In the genomic region with DNA sequence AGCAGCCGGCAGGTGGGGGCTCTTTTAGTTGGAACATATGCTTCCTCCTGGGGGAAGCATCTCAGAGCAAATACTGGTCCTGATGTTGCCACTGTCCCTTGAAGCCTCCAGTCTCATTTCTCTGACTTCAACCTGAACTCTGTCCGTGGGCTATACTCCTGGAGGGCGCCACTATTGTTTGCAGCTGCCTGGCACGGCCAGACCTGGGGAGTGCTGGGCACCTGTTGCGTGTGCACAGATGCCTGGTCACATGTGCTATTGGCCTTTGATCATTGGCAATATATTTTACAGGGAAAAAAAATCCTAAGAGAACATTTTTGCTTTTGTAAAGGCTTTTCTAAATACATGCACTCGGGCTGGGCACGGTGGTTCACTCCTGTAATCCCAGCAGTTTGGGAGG, we compare ENCODE assay signal across 37 cellular contexts. TPM values are rescaled to one million over a fixed set of nuclear protein-coding genes. Genes with fewer than 3 reads are reported as not detected.
"Had no signal": no experiment of that assay in that cellular context is flagged by ENCODE, and none has a peak within 500 bp of the region (broad histone marks: within the 10 kb centered on the region; RNA-seq: fewer than 3 reads in every experiment).

No MANE protein-coding gene starts in this region.

- H3K9me3 ChIP-seq: body of pancreas, breast epithelium had no signal

- DNase-seq: activated B cell treated with CpG ODN at 0.5 μM for 24 hours; activated CD4-positive, alpha-beta memory T cell treated with anti-CD3 and anti-CD28 coated beads for 36 hours; activated CD4-positive, alpha-beta T cell treated with anti-CD3 and anti-CD28 coated beads for 4 hours; activated CD4-positive, alpha-beta T cell treated with anti-CD3 and anti-CD28 coated beads, Interleukin-2, amount 10 ng/mL, durations not matched to agents 24 days and 14 days; activated CD4-positive, alpha-beta T cell treated with anti-CD3 and anti-CD28 coated beads, Interleukin-2, amount 50 U/mL, for 1 hour; activated CD4-positive, alpha-beta T cell treated with anti-CD3 and anti-CD28 coated beads, Interleukin-2, amount 50 U/mL, for 4 hours; activated CD4-positive, CD25-positive, alpha-beta regulatory T cell treated with anti-CD3 and anti-CD28 coated beads, Interleukin-2, amount 50 U/mL, for 72 hours; activated CD8-positive, alpha-beta memory T cell treated with anti-CD3 and anti-CD28 coated beads, Interleukin-2, amount 50 U/mL, for 4 hours; activated CD8-positive, alpha-beta T cell treated with anti-CD3 and anti-CD28 coated beads for 36 hours; activated effector memory CD4-positive, alpha-beta T cell treated with anti-CD3 and anti-CD28 coated beads, Interleukin-2, amount 50 U/mL, for 16 hours; activated gamma-delta T cell treated with Interleukin-2 at 50 U/mL for 16 hours; activated naive CD4-positive, alpha-beta T cell; activated naive CD4-positive, alpha-beta T cell treated with anti-CD3 and anti-CD28 coated beads for 36 hours; activated naive CD4-positive, alpha-beta T cell treated with anti-CD3 and anti-CD28 coated beads, Interleukin-2, amount 50 U/mL, for 16 hours; activated naive CD8-positive, alpha-beta T cell treated with anti-CD3 and anti-CD28 coated beads for 36 hours; activated T-cell treated with anti-CD3 and anti-CD28 coated beads for 4 hours; activated T-cell treated with anti-CD3 and anti-CD28 coated beads, Interleukin-2, amount 50 U/mL, for 1 hour; activated T-cell treated with anti-CD3 and anti-CD28 coated beads, Interleukin-2, amount 50 U/mL, for 4 hours; activated T-cell treated with anti-CD3 and anti-CD28 coated beads, Interleukin-2, amount 50 U/mL, for 72 hours; adrenal gland; amniotic stem cell; aorta; body of pancreas; brain microvascular endothelial cell; central memory CD4-positive, alpha-beta T cell; T-helper 1 cell; T-helper 2 cell; T-helper 9 cell had no signal

- ATAC-seq: activated CD8-positive, alpha-beta T cell treated with anti-CD3 and anti-CD28 coated beads for 36 hours; activated naive CD4-positive, alpha-beta T cell treated with anti-CD3 and anti-CD28 coated beads, Interleukin-2, amount 50 U/mL, for 72 hours; activated T-cell treated with anti-CD3 and anti-CD28 coated beads, Interleukin-2, amount 50 U/mL, for 4 hours; activated T-cell treated with anti-CD3 and anti-CD28 coated beads, Interleukin-2, amount 50 U/mL, for 72 hours; activated T-helper 17 cell treated with anti-CD3 and anti-CD28 coated beads, Interleukin-2, amount 50 U/mL, for 72 hours; body of pancreas had no signal

- H3K4me3 ChIP-seq: adrenal gland, body of pancreas, breast epithelium had no signal

- H3K36me3 ChIP-seq: adrenal gland, brain microvascular endothelial cell, breast epithelium had no signal

- H3K4me1 ChIP-seq: adrenal gland, body of pancreas, breast epithelium had no signal

- H3K27ac ChIP-seq: adrenal gland, body of pancreas, brain microvascular endothelial cell, breast epithelium, VCaP had no signal

- H3K27me3 ChIP-seq: adrenal gland, body of pancreas, brain microvascular endothelial cell, breast epithelium had no signal

- FAIRE-seq: astrocyte, TTC549 had no signal

RNA-seq across cellular contexts. Expression of a gene that starts 18.2 kb away (rescaled TPM):
- total RNA-seq: activated B cell treated with CpG ODN at 0.5 μM for 24 hours; activated CD4-positive, alpha-beta memory T cell treated with anti-CD3 and anti-CD28 coated beads for 36 hours; activated CD4-positive, alpha-beta T cell treated with anti-CD3 and anti-CD28 coated beads, Interleukin-2, amount 10 ng/mL, durations not matched to agents 24 days and 14 days; activated CD8-positive, alpha-beta memory T cell treated with anti-CD3 and anti-CD28 coated beads for 36 hours; activated CD8-positive, alpha-beta T cell treated with anti-CD3 and anti-CD28 coated beads for 36 hours; activated naive CD4-positive, alpha-beta T cell treated with anti-CD3 and anti-CD28 coated beads for 36 hours; activated naive CD4-positive, alpha-beta T cell treated with anti-CD3 and anti-CD28 coated beads, Interleukin-2, amount 50 U/mL, for 72 hours; activated naive CD8-positive, alpha-beta T cell treated with anti-CD3 and anti-CD28 coated beads for 36 hours; activated T-cell treated with anti-CD3 and anti-CD28 coated beads, Interleukin-2, amount 50 U/mL, for 4 hours; activated T-cell treated with anti-CD3 and anti-CD28 coated beads, Interleukin-2, amount 50 U/mL, for 72 hours; activated T-helper 1 cell treated with anti-CD3 and anti-CD28 coated beads, Interleukin-12 subunit alpha, Interleukin-12 subunit beta, Interleukin-2, Interleukin-4 antibody, amounts not matched to agents 30 ng/mL and 10 ng/mL and 1 ng/mL, durations not matched to agents 14 hours and 24 hours and 36 hours; activated T-helper 17 cell treated with anti-CD3 and anti-CD28 coated beads, Interleukin-2, amount 50 U/mL, for 72 hours; adrenal gland; aorta; astrocyte; body of pancreas; breast epithelium; cardiac septum had no signal
